In the genomic region with DNA sequence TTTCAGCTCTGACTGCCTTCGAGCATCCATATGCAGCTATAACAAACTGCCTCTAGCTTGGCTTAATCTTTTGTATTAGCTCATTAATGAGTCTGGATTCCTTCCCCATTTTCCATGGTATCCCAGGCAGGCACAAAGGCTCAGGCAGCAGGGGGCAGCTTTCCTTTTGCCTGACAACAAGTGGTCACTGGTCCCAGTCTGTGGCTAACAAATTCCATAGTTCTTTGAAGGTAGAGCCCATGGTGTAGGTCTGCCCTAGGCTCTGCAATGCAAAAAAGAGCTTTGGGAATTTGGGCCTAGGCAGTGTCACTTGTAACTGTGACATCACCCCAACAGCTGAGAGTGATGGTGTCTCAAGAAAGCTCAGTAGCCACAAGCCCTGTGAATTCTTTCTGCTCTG, we compare ENCODE assay signal across 20 cellular contexts.
DNase-seq lines count a peak whose midpoint lies in the region; ATAC-seq and TF ChIP-seq lines count a peak whose summit lies in the region.
"Had no signal": no experiment of that assay in that cellular context is flagged by ENCODE, and none has a peak within 500 bp of the region (broad histone marks: within the 10 kb centered on the region; RNA-seq: fewer than 3 reads in every experiment).

No MANE protein-coding gene starts in this region.

- H2BK15ac ChIP-seq in H9 (ENCODE audit: low read depth, low read length) (no peak overlapping the region), neuronal stem cell (ENCODE audit: low read length) (no peak overlapping the region)

- WGBS in H9 (ENCODE audit: extremely low coverage, insufficient read length, low lambda C conversion rate): no CpG with 5 or more reads among the region's 1 CpG
- WGBS in neuronal stem cell (ENCODE audit: extremely low coverage in 2 of 2, insufficient read length in 2 of 2, insufficient replicate concordance in 1 of 2), 2 donors: no CpG with 5 or more reads among the region's 1 CpG

- H2BK120ac ChIP-seq in H9 (ENCODE audit: low read depth, low read length, poor library complexity, severe bottlenecking) (no peak overlapping the region), neuronal stem cell (ENCODE audit: low read depth, low read length) (no peak overlapping the region)

- H2BK12ac ChIP-seq in H9 (ENCODE audit: insufficient read length, low read depth, low read length) (no peak overlapping the region), neuronal stem cell (ENCODE audit: low read length) (no peak overlapping the region)

- no peak overlapping the region for H3T11ph ChIP-seq in H9 (ENCODE audit: low read length)

- H2AFZ ChIP-seq in H9 (ENCODE audit: low read length): no peak overlapping the region
- no peak overlapping the region for H2AFZ ChIP-seq in neuronal stem cell (ENCODE audit: low read length)

- H3K79me2 ChIP-seq in H9 (ENCODE audit: insufficient read depth, low read length): no peaks in the 10 kb centered on the region

- H3K27me3 Mint-ChIP-seq in H9 (ENCODE audit: low read depth): no peaks in the 10 kb centered on the region

- H4K91ac ChIP-seq in H9 (ENCODE audit: insufficient read length, low read depth, low read length) (no peak overlapping the region), neuronal stem cell (ENCODE audit: low read depth, low read length, poor library complexity) (no peak overlapping the region)

- H3K27ac ChIP-seq in H9 (ENCODE audit: insufficient read length, low read depth, low read length) (peak overlapping the region; percentile 16), neuronal stem cell (replicated peaks; ENCODE audit: low read length) (no peak overlapping the region)
- H3K27ac ChIP-seq: HL-60, SK-N-MC had no signal

- no peak overlapping the region for H3K4ac ChIP-seq in H9 (ENCODE audit: low read depth, low read length)
- no peak overlapping the region for H3K4ac ChIP-seq in neuronal stem cell (ENCODE audit: low read length)

- in situ Hi-C loops in astrocyte of the cerebellum (cut with HindIII; ENCODE audit: low sequenced_read_pairs): no loop called here

- H3K36me3 ChIP-seq in neuronal stem cell (replicated peaks in 1 of 2; ENCODE audit: control insufficient read depth in 2 of 2, insufficient read depth in 2 of 2, low read length in 2 of 2): peaks cover 0 to 2% of the 10 kb centered on the region in 2 donors

- H3K4me1 Mint-ChIP-seq in H9: peaks cover 64 to 70% of the 10 kb centered on the region in 2 experiments

- H3K36me3 Mint-ChIP-seq in H9 (ENCODE audit: insufficient read depth in 1 of 3, low read depth in 3 of 3): peaks cover 0 to 4% (median 0%) of the 10 kb centered on the region in 3 experiments; a peak in 1 of 7 replicates

- no peak overlapping the region for H2AK5ac ChIP-seq in H9 (ENCODE audit: insufficient read length, low read length)
- H2AK5ac ChIP-seq in neuronal stem cell (ENCODE audit: low read depth, low read length): no peak overlapping the region

- H3K79me1 ChIP-seq in H9 (ENCODE audit: insufficient read depth, low read depth, low read length, poor library complexity, severe bottlenecking) (no peaks in the 10 kb centered on the region), neuronal stem cell (ENCODE audit: low read depth, low read length) (no peaks in the 10 kb centered on the region)

- H2BK20ac ChIP-seq in H9 (ENCODE audit: low read depth, low read length, poor library complexity, severe bottlenecking): no peak overlapping the region

- no peak overlapping the region for H3K23ac ChIP-seq in H9 (ENCODE audit: insufficient read length, low read depth, low read length)
- H3K23ac ChIP-seq in neuronal stem cell (ENCODE audit: low read depth, low read length, poor library complexity): no peak overlapping the region

- H3K9ac ChIP-seq in H9 (ENCODE audit: extremely low read depth, insufficient read length, low read length) (no peak overlapping the region), neuronal stem cell (ENCODE audit: low read depth, low read length, poor library complexity) (no peak overlapping the region)

- H3K9me3 ChIP-seq in H9 (ENCODE audit: control insufficient read depth, low read depth, low read length) (no peaks in the 10 kb centered on the region), neuronal stem cell (replicated peaks in 1 of 2; ENCODE audit: control insufficient read depth in 2 of 2, insufficient read depth in 1 of 2, low read depth in 1 of 2, low read length in 2 of 2) (no peaks in the 10 kb centered on the region)
- H3K9me3 ChIP-seq: HAP-1 had no signal

- H3K4me3 ChIP-seq in astrocyte of the cerebellum (ENCODE audit: low read depth, low read length): no peak overlapping the region
- no peak overlapping the region for H3K4me3 ChIP-seq in neuronal stem cell (ENCODE audit: low read length in 2 of 2)
- H3K4me3 ChIP-seq: HAP-1, K562, SK-N-MC had no signal

- peak overlapping the region; percentile 80 to 96 (median 86) for H3K27ac Mint-ChIP-seq in H9

- no peaks in the 10 kb centered on the region for H3K23me2 ChIP-seq in H9 (ENCODE audit: insufficient read length, low read depth, low read length, poor library complexity, severe bottlenecking)

- H3K18ac ChIP-seq in H9 (ENCODE audit: insufficient read length, low read depth, low read length) (no peak overlapping the region), neuronal stem cell (ENCODE audit: low read length) (no peak overlapping the region)

- H3K9me3 Mint-ChIP-seq in H9: no peaks in the 10 kb centered on the region

- H4K20me1 ChIP-seq in H9 (ENCODE audit: control insufficient read depth, insufficient read depth, insufficient read length): no peaks in the 10 kb centered on the region

- H4K5ac ChIP-seq in H9 (ENCODE audit: insufficient read length, low read depth, low read length): no peak overlapping the region

- H3K14ac ChIP-seq in H9 (ENCODE audit: insufficient read depth, low read length) (no peak overlapping the region), neuronal stem cell (ENCODE audit: low read length) (no peak overlapping the region)

- H3K4me3 Mint-ChIP-seq in H9: no peak overlapping the region

- H2BK5ac ChIP-seq in H9 (ENCODE audit: insufficient read length, low read length): no peak overlapping the region
- no peak overlapping the region for H2BK5ac ChIP-seq in neuronal stem cell (ENCODE audit: low read length)

- no peak for ATAC-seq in GM18861 (IDR thresholded peaks at IDR 0.05; ENCODE audit: unreplicated experiment)
- ATAC-seq: K562 had no signal

- no peak overlapping the region for H3K4me2 ChIP-seq in H9 (ENCODE audit: insufficient read depth, insufficient read length, low read length)
- no peak overlapping the region for H3K4me2 ChIP-seq in neuronal stem cell (ENCODE audit: insufficient read depth, low read length, poor library complexity, severe bottlenecking)

- H4K8ac ChIP-seq in H9 (replicated peaks; ENCODE audit: insufficient read length, low read depth, low read length): no peak overlapping the region
- no peak overlapping the region for H4K8ac ChIP-seq in neuronal stem cell (ENCODE audit: low read depth, low read length)

- no peak overlapping the region for H3K56ac ChIP-seq in H9 (ENCODE audit: insufficient read length, low read depth, low read length)

- peak; percentile 74 for DNase-seq in H9
- no peak for DNase-seq in astrocyte of the cerebellum (ENCODE audit: low read depth)
- peak; percentile 74 for DNase-seq in iPS DF 19.7 (ENCODE audit: low read depth, low spot score)
- peak; percentile 75 for DNase-seq in neuronal stem cell (ENCODE audit: low spot score)
- DNase-seq in stimulated activated CD4-positive, alpha-beta T cell treated with anti-CD3 and anti-CD28 coated beads, Interleukin-4, amount 100 ng/mL, for 1 hour: no peak
- no peak for DNase-seq in NCI-H1694 treated with DMSO at 0.1 percent for 48 hours (lab: John Stamatoyannopoulos, UW)
- DNase-seq in NCI-H1105 (lab: John Stamatoyannopoulos, UW): no peak
- DNase-seq: C1 segment of cervical spinal cord, DMS 273 treated with DMSO at 0.1 percent for 48 hours, GF-D8, MV-4-11, NCI-H1436, NCI-H2081 treated with DMSO at 0.1 percent for 48 hours, NCI-H524, Right ventricle myocardium superior had no signal

- H3K27me3 ChIP-seq in H9 (ENCODE audit: insufficient read depth, low read length) (no peaks in the 10 kb centered on the region), neuronal stem cell (ENCODE audit: control insufficient read depth in 3 of 3, insufficient read depth in 3 of 3, low read depth in 1 of 3, low read length in 3 of 3) (peaks cover 0 to 14% (median 0%) of the 10 kb centered on the region in 3 experiments)

- TF ChIP-seq CTCF in H9 (conservative IDR thresholded peaks at IDR 0.05) (peak; percentile 50; the same call in 2 of the 3 replicates), astrocyte of the cerebellum (IDR thresholded peaks at IDR 0.05; ENCODE audit: low read depth, low read length, missing control alignments) (peak; percentile 10)

- peaks cover 14% of the 10 kb centered on the region; the same call in 1 of the 2 replicates for H3K4me1 ChIP-seq in H9 (ENCODE audit: insufficient read depth, low read length)
- H3K4me1 ChIP-seq in neuronal stem cell (ENCODE audit: control insufficient read depth in 2 of 2, insufficient read depth in 1 of 2, low read depth in 1 of 2, low read length in 2 of 2): peaks cover 9 to 17% of the 10 kb centered on the region in 2 donors

Comparison
In these comparisons a context has a peak if more than half of its experiments do, and no peak if none do; other contexts are left out.
1. DNase-seq: peak in H9 (single experiment), iPS DF 19.7 (single experiment) and neuronal stem cell (single experiment); none in astrocyte of the cerebellum (single experiment), stimulated activated CD4-positive, alpha-beta T cell treated with anti-CD3 and anti-CD28 coated beads, Interleukin-4, amount 100 ng/mL, for 1 hour (single experiment), NCI-H1694 treated with DMSO at 0.1 percent for 48 hours (single experiment) and NCI-H1105 (single experiment).